Comparison of ENCODE assay signal across 18 cellular contexts in the genomic region with DNA sequence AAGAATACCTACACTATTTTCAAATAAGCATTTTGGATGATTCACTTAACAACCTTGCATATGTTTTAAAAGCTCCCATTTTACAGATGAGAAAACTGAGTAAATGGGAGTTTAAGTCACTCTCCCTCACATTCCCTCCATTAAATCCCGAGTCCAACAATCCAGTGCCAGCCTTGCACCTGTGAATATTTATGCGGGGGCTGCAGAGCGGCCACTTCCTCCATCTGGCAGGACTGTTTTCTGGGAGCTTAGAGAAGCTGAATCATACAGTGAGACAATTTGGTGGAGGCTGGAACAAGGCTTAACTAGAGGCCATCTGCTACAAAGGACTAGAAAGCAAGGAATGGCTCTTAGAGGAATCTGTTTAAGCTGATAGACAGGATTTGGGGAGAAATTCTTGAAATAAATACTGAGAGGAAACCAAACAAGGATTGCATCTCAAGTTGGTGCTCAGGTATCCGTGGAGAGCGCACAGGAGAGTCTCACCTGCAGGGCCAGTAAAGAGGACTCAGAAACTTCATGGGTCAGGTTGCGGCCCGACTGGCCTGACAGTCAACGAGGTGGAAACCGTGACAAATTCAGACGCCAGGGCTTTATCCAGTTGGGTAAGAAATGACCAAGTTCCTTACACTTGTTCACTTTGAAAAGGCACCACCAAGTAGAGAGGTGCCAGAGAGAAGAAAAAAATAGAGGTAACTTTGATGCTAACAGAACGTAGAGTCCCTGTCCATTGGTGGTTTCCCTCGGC.
"Had no signal": no experiment of that assay in that cellular context is flagged by ENCODE, and none has a peak within 500 bp of the region (broad histone marks: within the 10 kb centered on the region; RNA-seq: fewer than 3 reads in every experiment).

No MANE protein-coding gene starts in this region.

- DNase-seq: activated CD4-positive, alpha-beta T cell treated with anti-CD3 and anti-CD28 coated beads, Interleukin-2, amount 50 U/mL, for 1 hour; activated CD4-positive, CD25-positive, alpha-beta regulatory T cell treated with anti-CD3 and anti-CD28 coated beads, Interleukin-2, amount 50 U/mL, for 72 hours; activated CD8-positive, alpha-beta T cell treated with anti-CD3 and anti-CD28 coated beads, Interleukin-2, amount 10 ng/mL, durations not matched to agents 7 days and 5 days; activated gamma-delta T cell; activated naive CD4-positive, alpha-beta T cell treated with anti-CD3 and anti-CD28 coated beads, Interleukin-2, amount 50 U/mL, for 16 hours; activated naive CD8-positive, alpha-beta T cell treated with anti-CD3 and anti-CD28 coated beads, Interleukin-2, amount 50 U/mL, for 24 hours; foreskin fibroblast; hypothalamus; left ventricle myocardium superior; mucosa of descending colon; naive B cell; stimulated activated CD4-positive, alpha-beta T cell treated with anti-CD3 and anti-CD28 coated beads, Interleukin-15, amount 100 ng/mL, for 24 hours; stimulated activated CD8-positive, alpha-beta memory T cell treated with anti-CD3 and anti-CD28 coated beads, Interleukin-4, amount 100 ng/mL, for 48 hours; stimulated activated naive B cell treated with anti-CD40 and anti-IgM and Interleukin-4, amounts not matched to agents 10 μg/mL and 1 μg/mL and 100 μg/mL, for 72 hours; T-cell; testis; upper lobe of left lung had no signal

- ATAC-seq: activated CD8-positive, alpha-beta T cell treated with anti-CD3 and anti-CD28 coated beads, Interleukin-2, amount 10 ng/mL, durations not matched to agents 7 days and 5 days; activated naive CD8-positive, alpha-beta T cell treated with anti-CD3 and anti-CD28 coated beads, Interleukin-2, amount 50 U/mL, for 24 hours; left ventricle myocardium superior; mucosa of descending colon; sciatic nerve; stimulated activated naive B cell treated with anti-CD40 and anti-IgM and Interleukin-4, amounts not matched to agents 10 μg/mL and 1 μg/mL and 100 μg/mL, for 72 hours; T-cell had no signal
